Comparison of ENCODE assay signal across 11 cellular contexts in genomic region chr3:183210862-183211341, GRCh38. TPM values are rescaled to one million over a fixed set of nuclear protein-coding genes. Genes with fewer than 3 reads are reported as not detected.
DNase-seq lines count a peak whose midpoint lies in the region; ATAC-seq and TF ChIP-seq lines count a peak whose summit lies in the region.
"Had no signal": no experiment of that assay in that cellular context is flagged by ENCODE, and none has a peak within 500 bp of the region (broad histone marks: within the 10 kb centered on the region; RNA-seq: fewer than 3 reads in every experiment).

No MANE protein-coding gene starts in this region.

- POLR2A ChIA-PET in HCT116 (lab: Charles Lee), result interaction anchor here (0.5 kb wide), 1 partner anchor 34 kb away, joined by 3 read pairs; no protein-coding TSS in a partner anchor
- POLR2A ChIA-PET in naive thymus-derived CD8-positive, alpha-beta T cell (lab: Charles Lee), result no interaction called here

- no peaks in the 10 kb centered on the region for H3K27me3 ChIP-seq in HCT116 (ENCODE audit: insufficient read depth, low read length)
- H3K27me3 ChIP-seq in transverse colon, result no peaks in the 10 kb centered on the region

- no peak overlapping the region for H3K9ac ChIP-seq in HCT116 (ENCODE audit: low read length)

- peak overlapping the region; percentile 18; the same call in 1 of the 2 replicates for H3K4me2 ChIP-seq in HCT116 (ENCODE audit: low read length)

- H3K9me3 ChIP-seq in HCT116 (ENCODE audit: control insufficient read depth in 1 of 2, insufficient read depth in 1 of 2, low read depth in 1 of 2, low read length in 2 of 2) (no peaks in the 10 kb centered on the region), transverse colon (no peaks in the 10 kb centered on the region)

- H3K9me3 Mint-ChIP-seq in naive thymus-derived CD8-positive, alpha-beta T cell, result no peaks in the 10 kb centered on the region

- ATAC-seq in HCT116, result no peak
- ATAC-seq in naive thymus-derived CD8-positive, alpha-beta T cell, result no peak

- RAD21 ChIA-PET in HCT116 (lab: Charles Lee; ENCODE audit: low non-redundant PET in 1 of 2, low total read pairs in 2 of 2, uncharacterized antibody in 2 of 2, unreplicated experiment in 2 of 2), result no interaction called here

- CTCF ChIA-PET in HCT116 (lab: Charles Lee), result no interaction called here

- peaks cover 2 to 17% (median 9%) of the 10 kb centered on the region in 5 donors for H3K27me3 Mint-ChIP-seq in naive thymus-derived CD8-positive, alpha-beta T cell

- H3K9me2 ChIP-seq in HCT116 (ENCODE audit: insufficient read depth), result no peaks in the 10 kb centered on the region

- H3K4me1 ChIP-seq in HCT116 (ENCODE audit: control insufficient read depth in 1 of 2, insufficient read depth in 2 of 2, low read length in 2 of 2) (peaks cover 0 to 12% of the 10 kb centered on the region in 2 experiments; a peak in 1 of 4 replicates), transverse colon (peaks cover 0 to 6% (median 4%) of the 10 kb centered on the region in 4 donors)

- in situ Hi-C loops in transverse colon (cut with MboI; ENCODE audit: low pct_ligation_motif_present in 1 of 4, low pct_unique_long_range_greater_than_20kb in 1 of 4, low sequenced_read_pairs in 3 of 4), result no loop called here

- DNase-seq in HCT116 (ENCODE audit: low read depth, low spot score) (no peak), globus pallidus (ENCODE audit: low spot score) (peak; percentile 48), cortex of kidney (lab: John Stamatoyannopoulos, UW) (no peak), transverse colon (no peak), NCI-H748 treated with DMSO at 0.1 percent for 48 hours (lab: John Stamatoyannopoulos, UW) (no peak)
- DNase-seq in activated CD4-positive, alpha-beta T cell treated with anti-CD3 and anti-CD28 coated beads for 48 hours, result peak; percentile 67
- peak; percentile 41 for DNase-seq in stimulated activated CD4-positive, alpha-beta T cell treated with anti-CD3 and anti-CD28 coated beads, Interleukin-12 subunit alpha, Interleukin-12 subunit beta, amount 100 ng/mL, for 4 hours
- no peak for DNase-seq in naive thymus-derived CD8-positive, alpha-beta T cell
- DNase-seq: DMS53, NCI-H2029 treated with DMSO at 0.1 percent for 48 hours had no signal

- no peak for TF ChIP-seq POLR2A in HCT116 (IDR thresholded peaks at IDR 0.05; ENCODE audit: borderline replicate concordance, extremely low read depth, insufficient read depth, insufficient read length)
- TF ChIP-seq POLR2A in transverse colon (IDR thresholded peaks at IDR 0.05), result no peak

- no peak overlapping the region for H3K4me3 ChIP-seq in HCT116 (replicated peaks in 1 of 2; ENCODE audit: low read depth in 1 of 2, low read length in 2 of 2)
- no peak overlapping the region for H3K4me3 ChIP-seq in transverse colon

- intact Hi-C loops in HCT116 (cut with micrococcal nuclease), result no loop called here
- intact Hi-C loops in transverse colon (cut with DNase I; ENCODE audit: low total_unique reads), result no loop called here

- TF ChIP-seq RAD21 in HCT116 (IDR thresholded peaks at IDR 0.05; ENCODE audit: low read depth), result no peak

- no peak overlapping the region for H3K4me3 Mint-ChIP-seq in naive thymus-derived CD8-positive, alpha-beta T cell

- 64 to 70% methylated on average over 9 of the region's 9 CpGs for WGBS in transverse colon (ENCODE audit: low coverage in 1 of 2), 2 donors

- peaks cover 0 to 3% (median 3%) of the 10 kb centered on the region in 3 donors for H3K36me3 Mint-ChIP-seq in naive thymus-derived CD8-positive, alpha-beta T cell

- TF ChIP-seq CTCF in HCT116 (IDR thresholded peaks at IDR 0.05 in 2 of 3, conservative IDR thresholded peaks at IDR 0.05 in 1 of 3; ENCODE audit: borderline replicate concordance in 1 of 3, insufficient read depth in 1 of 3, low read depth in 2 of 3, low read length in 2 of 3) (no peak), transverse colon (IDR thresholded peaks at IDR 0.05) (no peak)

- H3K36me3 ChIP-seq in HCT116 (ENCODE audit: control insufficient read depth in 1 of 2, insufficient read depth in 2 of 2, low read length in 2 of 2) (no peaks in the 10 kb centered on the region), transverse colon (no peaks in the 10 kb centered on the region)

- H3K27ac Mint-ChIP-seq in naive thymus-derived CD8-positive, alpha-beta T cell, result peak overlapping the region in 1 of 10 donors; percentile 5

- no peaks in the 10 kb centered on the region for H3K79me2 ChIP-seq in HCT116 (ENCODE audit: insufficient read depth, low read length)

- no peak overlapping the region for H3K27ac ChIP-seq in HCT116 (ENCODE audit: low read depth, low read length)
- peak overlapping the region in 1 of 4 donors; percentile 33 for H3K27ac ChIP-seq in transverse colon
- H3K27ac ChIP-seq: VCaP had no signal

- BruUV-seq in HCT116 (replicated peaks; lab: Mats Ljungman, UMichigan), result no TSS peak

- no peaks in the 10 kb centered on the region for H4K20me1 ChIP-seq in HCT116 (ENCODE audit: insufficient read depth)

- TF ChIP-seq EP300 in transverse colon (IDR thresholded peaks at IDR 0.05; ENCODE audit: low read depth), result no peak

- H2AFZ ChIP-seq in HCT116 (ENCODE audit: low read depth, low read length, poor library complexity, severe bottlenecking), result no peak overlapping the region

- peaks cover 0 to 22% (median 4%) of the 10 kb centered on the region in 4 donors for H3K4me1 Mint-ChIP-seq in naive thymus-derived CD8-positive, alpha-beta T cell

TF ChIP-seq in HCT116, 20 proteins besides CTCF, POLR2A, EP300 and RAD21:
- no peak for TF ChIP-seq CBX3 (IDR thresholded peaks at IDR 0.05; ENCODE audit: low read depth)
- TF ChIP-seq EZH2 (IDR thresholded peaks at IDR 0.05), result no peak
- TF ChIP-seq SP1 (IDR thresholded peaks at IDR 0.05; ENCODE audit: low read depth), result peak; percentile 48; the same call in 1 of the 2 replicates
- TF ChIP-seq SIN3A (IDR thresholded peaks at IDR 0.05; ENCODE audit: low read depth), result no peak
- TF ChIP-seq POLR2AphosphoS5 (IDR thresholded peaks at IDR 0.05; ENCODE audit: low read depth, low read length), result no peak
- no peak for TF ChIP-seq EZH2phosphoT487 (IDR thresholded peaks at IDR 0.05; ENCODE audit: borderline replicate concordance)
- TF ChIP-seq JUND (IDR thresholded peaks at IDR 0.05), result 0 out of 2 replicates have a peak, but pooled peaks have one; percentile 30
- TF ChIP-seq FOSL1 (IDR thresholded peaks at IDR 0.05; ENCODE audit: low read depth), result peak; percentile 40; the same call in 1 of the 2 replicates
- no peak for TF ChIP-seq ZFX (IDR thresholded peaks at IDR 0.05)
TF ChIP-seq in HCT116: peak in this region for 3.

RNA-seq across cellular contexts. Expression of gene B3GNT5, which starts 42.2 kb away (rescaled TPM):
- total RNA-seq in HCT116 (2021; ENCODE audit: unreplicated experiment) (25.3 TPM), transverse colon (10 to 100 TPM in 3 of 4 donors, 1 to 10 TPM in 1; 6.0 to 46.3 (median 39.9) TPM)
- 9.6 and 9.7 TPM in 2 replicates for polyA plus RNA-seq in HCT116 (2012)
- not detected for total RNA-seq in naive thymus-derived CD8-positive, alpha-beta T cell
- polyA plus RNA-seq in naive thymus-derived CD8-positive, alpha-beta T cell, result not detected

RNA-seq across cellular contexts. Expression of gene LAMP3, which starts 48.4 kb away (rescaled TPM):
- total RNA-seq in HCT116 (2021; ENCODE audit: unreplicated experiment), result 1.9 TPM
- 3.9 and 6.1 TPM in 2 replicates for polyA plus RNA-seq in HCT116 (2012)
- total RNA-seq in transverse colon, result 1 to 10 TPM in 1 of 4 donors, not detected in 3; 1.1 TPM
- 1 to 10 TPM in 1 of 2 experiments, under 1 TPM in 1; 0.83 to 1.3 TPM for total RNA-seq in naive thymus-derived CD8-positive, alpha-beta T cell
- 1 to 10 TPM; 1.4 to 4.4 (median 1.7) TPM for polyA plus RNA-seq in naive thymus-derived CD8-positive, alpha-beta T cell

Comparison
In these comparisons a context has a peak if more than half of its experiments do, and no peak if none do; other contexts are left out.
1. DNase-seq: peak in activated CD4-positive, alpha-beta T cell treated with anti-CD3 and anti-CD28 coated beads for 48 hours (single experiment), globus pallidus (single experiment) and stimulated activated CD4-positive, alpha-beta T cell treated with anti-CD3 and anti-CD28 coated beads, Interleukin-12 subunit alpha, Interleukin-12 subunit beta, amount 100 ng/mL, for 4 hours (single experiment); none in HCT116 (single experiment), cortex of kidney (single experiment), transverse colon (single experiment), naive thymus-derived CD8-positive, alpha-beta T cell (0 of 10) and NCI-H748 treated with DMSO at 0.1 percent for 48 hours (single experiment).
2. RNA of gene B3GNT5, which starts 42.2 kb away (total RNA-seq): 6.0 to 46.3 TPM in transverse colon and 25.3 TPM in HCT116 (single experiment); not detected in naive thymus-derived CD8-positive, alpha-beta T cell; every median in the first group is over 4 times any median in the second.